Comparison of ENCODE assay signal across 14 cellular contexts in the genomic region with DNA sequence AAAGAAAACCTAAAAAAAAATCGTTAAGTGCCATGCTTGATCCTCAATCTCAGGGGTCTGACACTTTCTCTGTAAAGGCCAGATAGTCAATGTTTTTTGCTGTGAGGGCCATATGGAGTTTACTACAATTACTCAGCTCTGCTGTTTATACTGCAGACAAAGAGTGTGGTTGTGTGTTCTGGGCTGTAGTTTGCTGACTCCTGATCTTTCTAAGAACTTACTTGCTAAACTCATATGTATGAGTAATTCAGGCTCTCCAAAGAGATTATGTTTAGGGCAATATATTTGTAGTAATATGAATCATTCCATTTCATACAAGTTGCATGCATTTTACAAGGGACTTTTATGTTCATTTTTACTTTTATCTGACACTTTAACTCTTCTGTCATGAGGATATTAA.
DNase-seq lines count a peak whose midpoint lies in the region; ATAC-seq and TF ChIP-seq lines count a peak whose summit lies in the region.
"Had no signal": no experiment of that assay in that cellular context is flagged by ENCODE, and none has a peak within 500 bp of the region (broad histone marks: within the 10 kb centered on the region; RNA-seq: fewer than 3 reads in every experiment).

No MANE protein-coding gene starts in this region.

- no peak overlapping the region for H3K27ac Mint-ChIP-seq in MCF 10A (ENCODE audit: low read depth, unreplicated experiment)
- H3K27ac Mint-ChIP-seq: progenitor cell of endocrine pancreas; T-helper 2 cell treated with Interferon-gamma antibody and Interleukin-4, amounts not matched to agents 5 μg/mL and 100 μg/mL, for 36 hours; type B pancreatic cell had no signal

- BruUV-seq in MCF 10A (replicated peaks; lab: Mats Ljungman, UMichigan) = no TSS peak

- no peak for TF ChIP-seq POLR2A in breast epithelium (IDR thresholded peaks at IDR 0.05)
- TF ChIP-seq POLR2A in lower leg skin (IDR thresholded peaks at IDR 0.05) = no peak

- no peaks in the 10 kb centered on the region for H3K9me3 ChIP-seq in breast epithelium

- H3K4me3 Mint-ChIP-seq in MCF 10A (ENCODE audit: unreplicated experiment) = no peak overlapping the region
- H3K4me3 Mint-ChIP-seq: T-helper 2 cell treated with Interferon-gamma antibody and Interleukin-4, amounts not matched to agents 5 μg/mL and 100 μg/mL, for 36 hours; type B pancreatic cell had no signal

- H3K4me1 ChIP-seq in breast epithelium = no peaks in the 10 kb centered on the region

- CTCF ChIA-PET in MCF 10A (lab: Yijun Ruan, JAX) = interaction anchor here (0.5 kb wide), 1 partner anchor 21 kb away, joined by 3 read pairs; no protein-coding TSS in a partner anchor

- H3K36me3 ChIP-seq in breast epithelium = no peaks in the 10 kb centered on the region

- POLR2A ChIA-PET in MCF 10A (lab: Yijun Ruan, JAX) = interaction anchor here (0.9 to 1.9 kb wide), 3 partner anchors 22 to 188 kb away, joined by 3 to 5 read pairs (median 5); partner anchors contain the start of gene TMTC2

- 86 to 88% methylated on average over 1 of the region's 1 CpG for WGBS in lower leg skin, 2 donors

- no peaks in the 10 kb centered on the region for H3K4me1 Mint-ChIP-seq in MCF 10A (ENCODE audit: insufficient read depth, unreplicated experiment)

- DNase-seq in MCF 10A (ENCODE audit: unreplicated experiment) = peak; percentile 14
- no peak for DNase-seq in breast epithelium (ENCODE audit: low spot score in 2 of 2)
- peak; percentile 85 for DNase-seq in amniotic epithelial cell (ENCODE audit: low read depth)
- peak; percentile 80 for DNase-seq in foreskin melanocyte
- DNase-seq in omental fat pad (ENCODE audit: low spot score) = no peak
- DNase-seq in lower leg skin (ENCODE audit: low spot score in 2 of 2) = no peak
- DNase-seq in left lobe of liver (ENCODE audit: low spot score) = no peak
- DNase-seq: activated naive CD4-positive, alpha-beta T cell treated with anti-CD3 and anti-CD28 coated beads, Interleukin-2, amount 50 U/mL, for 16 hours; DMS153; NCI-H1048 had no signal

- intact Hi-C loops in MCF 10A (cut with micrococcal nuclease) (no loop called here), breast epithelium (cut with DNase I; ENCODE audit: low total_unique reads) (no loop called here), lower leg skin (cut with DNase I; ENCODE audit: low total_unique reads) (no loop called here)

- no peak overlapping the region for H3K27ac ChIP-seq in breast epithelium

- H3K27me3 ChIP-seq in breast epithelium = no peaks in the 10 kb centered on the region

- TF ChIP-seq CTCF in MCF 10A (IDR thresholded peaks at IDR 0.05; ENCODE audit: unreplicated experiment) (no peak), breast epithelium (IDR thresholded peaks at IDR 0.05) (no peak), omental fat pad (IDR thresholded peaks at IDR 0.05) (no peak), lower leg skin (IDR thresholded peaks at IDR 0.05) (no peak)

- H3K4me3 ChIP-seq in breast epithelium = no peak overlapping the region
- H3K4me3 ChIP-seq in lower leg skin (ENCODE audit: low read depth, poor library complexity, severe bottlenecking) = no peak overlapping the region

- H3K9me3 Mint-ChIP-seq in MCF 10A (ENCODE audit: unreplicated experiment) = no peaks in the 10 kb centered on the region
- H3K9me3 Mint-ChIP-seq: T-helper 2 cell treated with Interferon-gamma antibody and Interleukin-4, amounts not matched to agents 5 μg/mL and 100 μg/mL, for 36 hours; type B pancreatic cell had no signal

- ATAC-seq in HG03025 (IDR thresholded peaks at IDR 0.05; ENCODE audit: low FRiP score, unreplicated experiment) = no peak
- no peak for ATAC-seq in omental fat pad (ENCODE audit: low FRiP score)
- ATAC-seq in left lobe of liver = no peak

- no peaks in the 10 kb centered on the region for H3K27me3 Mint-ChIP-seq in MCF 10A (ENCODE audit: insufficient read depth, unreplicated experiment)
- H3K27me3 Mint-ChIP-seq: progenitor cell of endocrine pancreas, type B pancreatic cell had no signal

- H3K36me3 Mint-ChIP-seq in MCF 10A (ENCODE audit: insufficient read depth, unreplicated experiment) = no peaks in the 10 kb centered on the region

Comparison
In these comparisons a context has a peak if more than half of its experiments do, and no peak if none do; other contexts are left out.
1. DNase-seq: peak in MCF 10A (single experiment), amniotic epithelial cell (single experiment) and foreskin melanocyte (single experiment); none in breast epithelium (0 of 2), omental fat pad (single experiment), lower leg skin (0 of 2) and left lobe of liver (single experiment).